Comparison of ENCODE assay signal across 19 cellular contexts in the genomic region with DNA sequence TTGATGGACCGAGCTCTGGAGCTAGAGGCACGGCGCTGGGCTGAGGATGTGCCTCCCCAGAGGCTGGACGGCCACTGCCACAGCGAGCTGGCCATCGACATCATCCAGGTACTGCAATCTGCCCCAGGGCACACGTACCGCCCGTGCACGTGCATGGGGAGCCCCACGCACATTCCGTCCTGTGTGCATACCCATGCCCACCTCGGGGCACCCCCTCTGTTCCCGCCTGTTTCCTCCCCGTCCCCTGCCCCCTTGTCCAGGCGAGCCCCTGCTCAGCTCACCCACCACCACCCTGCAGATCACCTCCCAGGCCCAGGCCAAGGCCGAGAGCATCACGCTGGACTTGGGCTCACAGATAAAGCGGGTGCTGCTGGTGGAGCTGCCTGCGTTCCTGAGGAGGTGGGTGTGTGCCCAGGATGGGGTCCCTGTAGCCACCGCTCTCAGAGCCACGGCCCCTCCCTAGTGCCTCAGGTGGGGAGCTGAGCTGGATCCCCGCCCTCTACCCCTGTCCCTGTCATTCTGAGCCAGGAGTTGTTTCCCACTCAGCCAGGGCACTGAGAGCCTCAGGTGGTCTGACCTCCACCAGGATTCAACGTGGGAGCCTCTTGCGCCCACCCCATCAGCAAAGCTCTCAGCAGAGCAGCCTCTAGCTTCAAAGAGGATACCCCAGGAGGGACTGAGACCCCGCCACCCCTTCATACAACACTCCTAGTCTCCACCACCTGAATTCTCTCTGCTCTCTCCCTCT. TPM values are rescaled to one million over a fixed set of nuclear protein-coding genes. Genes with fewer than 3 reads are reported as not detected.
DNase-seq lines count a peak whose midpoint lies in the region; TF ChIP-seq lines count a peak whose summit lies in the region.
"Had no signal": no experiment of that assay in that cellular context is flagged by ENCODE, and none has a peak within 500 bp of the region (broad histone marks: within the 10 kb centered on the region; RNA-seq: fewer than 3 reads in every experiment).

No MANE protein-coding gene starts in this region.

- H3K27ac Mint-ChIP-seq in brain (peak overlapping the region in 3 of 5 experiments; percentile 66 to 89 (median 85)), mesothelial cell of epicardium (peak overlapping the region; percentile 95), nephron progenitor cell (no peak overlapping the region)
- H3K27ac Mint-ChIP-seq in activated CD4-positive, alpha-beta memory T cell treated with anti-CD3 and anti-CD28 coated beads, Interleukin-2, amount 10 ng/mL, durations not matched to agents 7 days and 5 days: no peak overlapping the region
- H3K27ac Mint-ChIP-seq: activated T-helper 17 cell treated with anti-CD3 and anti-CD28 coated beads, Interleukin-2, amount 50 U/mL, for 72 hours; memory B cell; natural killer cell had no signal

- WGBS in thyroid gland, 2 donors: 88 to 90% methylated on average over 22 to 25 of the region's 26 CpGs

- H3K27ac ChIP-seq in thyroid gland: peak overlapping the region; percentile 83 to 91 (median 91)
- H3K27ac ChIP-seq: right atrium auricular region had no signal

- H3K4me3 ChIP-seq in thyroid gland (replicated peaks in 1 of 3): no peak overlapping the region
- H3K4me3 ChIP-seq: right atrium auricular region had no signal

- TF ChIP-seq RAD21 in Ishikawa (IDR thresholded peaks at IDR 0.05; ENCODE audit: low read depth): no peak

- peaks cover 57 to 75% of the 10 kb centered on the region in 2 donors for H3K4me1 ChIP-seq in thyroid gland

- intact Hi-C loops in thyroid gland (cut with DNase I): no loop called here

- TF ChIP-seq CTCF in brain (conservative IDR thresholded peaks at IDR 0.05) (no peak), mesothelial cell of epicardium (IDR thresholded peaks at IDR 0.05; ENCODE audit: unreplicated experiment) (no peak), thyroid gland (IDR thresholded peaks at IDR 0.05) (no peak), nephron progenitor cell (IDR thresholded peaks at IDR 0.05) (no peak)

- H3K36me3 ChIP-seq in thyroid gland: no peaks in the 10 kb centered on the region
- H3K36me3 ChIP-seq: BE2C had no signal

- H3K27me3 Mint-ChIP-seq in brain: peaks cover 11% of the 10 kb centered on the region
- peaks cover 8% of the 10 kb centered on the region for H3K27me3 Mint-ChIP-seq in mesothelial cell of epicardium (ENCODE audit: low read depth)
- H3K27me3 Mint-ChIP-seq in nephron progenitor cell (ENCODE audit: low read depth, poor library complexity): peaks cover 43% of the 10 kb centered on the region
- no peaks in the 10 kb centered on the region for H3K27me3 Mint-ChIP-seq in activated CD4-positive, alpha-beta memory T cell treated with anti-CD3 and anti-CD28 coated beads, Interleukin-2, amount 10 ng/mL, durations not matched to agents 7 days and 5 days

- no peaks in the 10 kb centered on the region for H3K9me3 ChIP-seq in thyroid gland
- H3K9me3 ChIP-seq: BE2C, right atrium auricular region had no signal

- H3K4me1 Mint-ChIP-seq in brain (peaks cover 31% of the 10 kb centered on the region), mesothelial cell of epicardium (peaks cover 57% of the 10 kb centered on the region), nephron progenitor cell (peaks cover 45% of the 10 kb centered on the region)
- H3K4me1 Mint-ChIP-seq in activated CD4-positive, alpha-beta memory T cell treated with anti-CD3 and anti-CD28 coated beads, Interleukin-2, amount 10 ng/mL, durations not matched to agents 7 days and 5 days: no peaks in the 10 kb centered on the region
- H3K4me1 Mint-ChIP-seq: activated T-helper 17 cell treated with anti-CD3 and anti-CD28 coated beads, Interleukin-2, amount 50 U/mL, for 72 hours; memory B cell; natural killer cell had no signal

- no peaks in the 10 kb centered on the region for H3K36me3 Mint-ChIP-seq in brain
- H3K36me3 Mint-ChIP-seq in mesothelial cell of epicardium: peaks cover 14% of the 10 kb centered on the region
- H3K36me3 Mint-ChIP-seq in nephron progenitor cell (ENCODE audit: low read depth): peaks cover 14% of the 10 kb centered on the region
- H3K36me3 Mint-ChIP-seq in activated CD4-positive, alpha-beta memory T cell treated with anti-CD3 and anti-CD28 coated beads, Interleukin-2, amount 10 ng/mL, durations not matched to agents 7 days and 5 days (ENCODE audit: low read depth): no peaks in the 10 kb centered on the region
- H3K36me3 Mint-ChIP-seq: memory B cell, natural killer cell had no signal

- TF ChIP-seq EP300 in Ishikawa (IDR thresholded peaks at IDR 0.05; ENCODE audit: borderline replicate concordance): no peak

- POLR2A ChIA-PET in activated CD4-positive, alpha-beta memory T cell treated with anti-CD3 and anti-CD28 coated beads, Interleukin-2, amount 10 ng/mL, durations not matched to agents 7 days and 5 days (lab: Charles Lee): no interaction called here

- H3K9me3 Mint-ChIP-seq in brain: peaks cover 0 to 3% (median 0%) of the 10 kb centered on the region in 5 experiments
- H3K9me3 Mint-ChIP-seq in mesothelial cell of epicardium: no peaks in the 10 kb centered on the region
- no peaks in the 10 kb centered on the region for H3K9me3 Mint-ChIP-seq in nephron progenitor cell
- H3K9me3 Mint-ChIP-seq in activated CD4-positive, alpha-beta memory T cell treated with anti-CD3 and anti-CD28 coated beads, Interleukin-2, amount 10 ng/mL, durations not matched to agents 7 days and 5 days: no peaks in the 10 kb centered on the region
- H3K9me3 Mint-ChIP-seq: activated T-helper 17 cell treated with anti-CD3 and anti-CD28 coated beads, Interleukin-2, amount 50 U/mL, for 72 hours; natural killer cell had no signal

- CTCF ChIA-PET in activated CD4-positive, alpha-beta memory T cell treated with anti-CD3 and anti-CD28 coated beads, Interleukin-2, amount 10 ng/mL, durations not matched to agents 7 days and 5 days (lab: Charles Lee): interaction anchor here (1.1 kb wide), 1 partner anchor 25 kb away, joined by 3 read pairs; no protein-coding TSS in a partner anchor

- H3K4me3 Mint-ChIP-seq in brain (peak overlapping the region in 1 of 5 experiments; percentile 33), mesothelial cell of epicardium (peak overlapping the region; percentile 38), nephron progenitor cell (no peak overlapping the region)
- H3K4me3 Mint-ChIP-seq in activated CD4-positive, alpha-beta memory T cell treated with anti-CD3 and anti-CD28 coated beads, Interleukin-2, amount 10 ng/mL, durations not matched to agents 7 days and 5 days: no peak overlapping the region
- H3K4me3 Mint-ChIP-seq: activated T-helper 17 cell treated with anti-CD3 and anti-CD28 coated beads, Interleukin-2, amount 50 U/mL, for 72 hours; memory B cell; natural killer cell had no signal

- DNase-seq in mesothelial cell of epicardium (ENCODE audit: low spot score in 2 of 2, unreplicated experiment in 2 of 2) (no peak), thyroid gland (no peak), foreskin melanocyte (no peak), nephron progenitor cell (no peak)
- DNase-seq in activated CD4-positive, alpha-beta memory T cell treated with anti-CD3 and anti-CD28 coated beads, Interleukin-2, amount 10 ng/mL, durations not matched to agents 7 days and 5 days: no peak
- DNase-seq: activated CD4-positive, alpha-beta T cell treated with anti-CD3 and anti-CD28 coated beads for 1 hour; amniotic stem cell; BE2C; cerebellar nuclear complex; hypothalamus; natural killer cell; NCI-H526 had no signal

- no peak for TF ChIP-seq POLR2A in thyroid gland (IDR thresholded peaks at IDR 0.05)

- H3K27me3 ChIP-seq in thyroid gland: no peaks in the 10 kb centered on the region
- H3K27me3 ChIP-seq: right atrium auricular region had no signal

TF ChIP-seq in Ishikawa, 13 proteins besides CTCF, POLR2A, EP300 and RAD21 (continues in another document):
- TF ChIP-seq, protein P1, sequence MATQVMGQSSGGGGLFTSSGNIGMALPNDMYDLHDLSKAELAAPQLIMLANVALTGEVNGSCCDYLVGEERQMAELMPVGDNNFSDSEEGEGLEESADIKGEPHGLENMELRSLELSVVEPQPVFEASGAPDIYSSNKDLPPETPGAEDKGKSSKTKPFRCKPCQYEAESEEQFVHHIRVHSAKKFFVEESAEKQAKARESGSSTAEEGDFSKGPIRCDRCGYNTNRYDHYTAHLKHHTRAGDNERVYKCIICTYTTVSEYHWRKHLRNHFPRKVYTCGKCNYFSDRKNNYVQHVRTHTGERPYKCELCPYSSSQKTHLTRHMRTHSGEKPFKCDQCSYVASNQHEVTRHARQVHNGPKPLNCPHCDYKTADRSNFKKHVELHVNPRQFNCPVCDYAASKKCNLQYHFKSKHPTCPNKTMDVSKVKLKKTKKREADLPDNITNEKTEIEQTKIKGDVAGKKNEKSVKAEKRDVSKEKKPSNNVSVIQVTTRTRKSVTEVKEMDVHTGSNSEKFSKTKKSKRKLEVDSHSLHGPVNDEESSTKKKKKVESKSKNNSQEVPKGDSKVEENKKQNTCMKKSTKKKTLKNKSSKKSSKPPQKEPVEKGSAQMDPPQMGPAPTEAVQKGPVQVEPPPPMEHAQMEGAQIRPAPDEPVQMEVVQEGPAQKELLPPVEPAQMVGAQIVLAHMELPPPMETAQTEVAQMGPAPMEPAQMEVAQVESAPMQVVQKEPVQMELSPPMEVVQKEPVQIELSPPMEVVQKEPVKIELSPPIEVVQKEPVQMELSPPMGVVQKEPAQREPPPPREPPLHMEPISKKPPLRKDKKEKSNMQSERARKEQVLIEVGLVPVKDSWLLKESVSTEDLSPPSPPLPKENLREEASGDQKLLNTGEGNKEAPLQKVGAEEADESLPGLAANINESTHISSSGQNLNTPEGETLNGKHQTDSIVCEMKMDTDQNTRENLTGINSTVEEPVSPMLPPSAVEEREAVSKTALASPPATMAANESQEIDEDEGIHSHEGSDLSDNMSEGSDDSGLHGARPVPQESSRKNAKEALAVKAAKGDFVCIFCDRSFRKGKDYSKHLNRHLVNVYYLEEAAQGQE (IDR thresholded peaks at IDR 0.05; ENCODE audit: low read depth): no peak

RNA-seq across cellular contexts. Expression of gene TNFAIP2, which starts 6.9 kb away (rescaled TPM):
- 19.6 TPM for polyA plus RNA-seq in brain (ENCODE audit: insufficient read depth, low read depth, low replicate concordance)
- total RNA-seq in mesothelial cell of epicardium (101 to 119 TPM (median 108 TPM) in 3 replicates), thyroid gland (10 to 100 TPM; 28.6 to 37.2 (median 31.2) TPM)
- under 1 TPM; 0.20 to 0.50 TPM for total RNA-seq in activated CD4-positive, alpha-beta memory T cell treated with anti-CD3 and anti-CD28 coated beads, Interleukin-2, amount 10 ng/mL, durations not matched to agents 7 days and 5 days
- total RNA-seq: SK-MEL-5 had no signal

RNA-seq across cellular contexts. Expression of gene EXOC3L4, which starts 35.7 kb away (rescaled TPM):
- not detected for polyA plus RNA-seq in brain (ENCODE audit: insufficient read depth, low read depth, low replicate concordance)
- total RNA-seq in mesothelial cell of epicardium (0.18 TPM in 1 of 3 replicates, not detected in the others), thyroid gland (under 1 TPM in 2 of 4 donors, not detected in 2; 0.44 to 0.78 TPM)
- not detected for total RNA-seq in activated CD4-positive, alpha-beta memory T cell treated with anti-CD3 and anti-CD28 coated beads, Interleukin-2, amount 10 ng/mL, durations not matched to agents 7 days and 5 days
- total RNA-seq: activated T-helper 17 cell treated with anti-CD3 and anti-CD28 coated beads, Interleukin-2, amount 50 U/mL, for 72 hours; natural killer cell; SK-MEL-5 had no signal

RNA-seq across cellular contexts. Expression of gene LBHD2, which starts 46.2 kb away (rescaled TPM):
- not detected for polyA plus RNA-seq in brain (ENCODE audit: insufficient read depth, low read depth, low replicate concordance)
- not detected in 3 replicates for total RNA-seq in mesothelial cell of epicardium
- total RNA-seq in thyroid gland: not detected
- total RNA-seq in activated CD4-positive, alpha-beta memory T cell treated with anti-CD3 and anti-CD28 coated beads, Interleukin-2, amount 10 ng/mL, durations not matched to agents 7 days and 5 days: not detected
- total RNA-seq: activated T-helper 17 cell treated with anti-CD3 and anti-CD28 coated beads, Interleukin-2, amount 50 U/mL, for 72 hours; kidney epithelial cell; natural killer cell; right atrium auricular region; SK-MEL-5 had no signal

Comparison
In these comparisons a context has a peak if more than half of its experiments do, and no peak if none do; other contexts are left out.
1. H3K27ac Mint-ChIP-seq: peak in brain (3 of 5) and mesothelial cell of epicardium (single experiment); none in nephron progenitor cell (single experiment) and activated CD4-positive, alpha-beta memory T cell treated with anti-CD3 and anti-CD28 coated beads, Interleukin-2, amount 10 ng/mL, durations not matched to agents 7 days and 5 days (single experiment).
2. RNA of gene TNFAIP2, which starts 6.9 kb away (total RNA-seq): 101 to 119 TPM in mesothelial cell of epicardium and 28.6 to 37.2 TPM in thyroid gland; 0.20 to 0.50 TPM in activated CD4-positive, alpha-beta memory T cell treated with anti-CD3 and anti-CD28 coated beads, Interleukin-2, amount 10 ng/mL, durations not matched to agents 7 days and 5 days; every median in the first group is over 10 times any median in the second.